In the genomic region with DNA sequence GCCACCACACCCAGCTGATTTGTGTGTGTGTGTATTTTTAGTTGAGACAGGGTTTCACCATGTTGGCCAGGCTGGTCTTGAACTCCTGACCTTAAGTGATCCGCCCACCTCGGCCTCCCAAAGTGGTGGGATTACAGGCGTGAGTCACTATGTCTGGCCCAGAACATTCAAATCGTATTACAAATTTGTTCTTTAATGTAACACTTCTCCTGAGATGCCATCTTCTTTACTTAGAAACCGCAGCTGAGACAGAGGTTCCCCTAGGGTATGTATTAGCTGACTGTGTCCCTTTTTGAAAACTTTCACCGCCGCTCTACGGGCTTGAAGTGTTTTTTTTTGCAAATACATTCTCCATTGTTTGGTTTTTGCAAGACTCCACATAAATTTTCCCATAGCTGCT, we compare ENCODE assay signal across 1 cellular context.
TF ChIP-seq lines count a peak whose summit lies in the region.

No MANE protein-coding gene starts in this region.

TF ChIP-seq in IMR-90, 13 proteins besides CTCF, POLR2A, EP300 and RAD21:
- TF ChIP-seq RFX5 (IDR thresholded peaks at IDR 0.05; ENCODE audit: low read depth, low read length) (no peak), NFE2L2 (IDR thresholded peaks at IDR 0.05; ENCODE audit: low read depth, low read length) (no peak), MXI1 (IDR thresholded peaks at IDR 0.05; ENCODE audit: borderline replicate concordance, low read depth, low read length) (no peak), SMC3 (IDR thresholded peaks at IDR 0.05; ENCODE audit: low read depth, low read length) (no peak), BHLHE40 (IDR thresholded peaks at IDR 0.05; ENCODE audit: low read depth, low read length) (no peak), MAZ (IDR thresholded peaks at IDR 0.05; ENCODE audit: borderline replicate concordance, low read depth, low read length) (no peak), CHD1 (IDR thresholded peaks at IDR 0.05; ENCODE audit: low read depth, low read length) (no peak), RCOR1 (IDR thresholded peaks at IDR 0.05; ENCODE audit: insufficient replicate concordance, low read length) (no peak), FOS (IDR thresholded peaks at IDR 0.05; ENCODE audit: low read depth, low read length) (no peak)
- TF ChIP-seq, protein P1, sequence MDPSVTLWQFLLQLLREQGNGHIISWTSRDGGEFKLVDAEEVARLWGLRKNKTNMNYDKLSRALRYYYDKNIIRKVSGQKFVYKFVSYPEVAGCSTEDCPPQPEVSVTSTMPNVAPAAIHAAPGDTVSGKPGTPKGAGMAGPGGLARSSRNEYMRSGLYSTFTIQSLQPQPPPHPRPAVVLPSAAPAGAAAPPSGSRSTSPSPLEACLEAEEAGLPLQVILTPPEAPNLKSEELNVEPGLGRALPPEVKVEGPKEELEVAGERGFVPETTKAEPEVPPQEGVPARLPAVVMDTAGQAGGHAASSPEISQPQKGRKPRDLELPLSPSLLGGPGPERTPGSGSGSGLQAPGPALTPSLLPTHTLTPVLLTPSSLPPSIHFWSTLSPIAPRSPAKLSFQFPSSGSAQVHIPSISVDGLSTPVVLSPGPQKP (IDR thresholded peaks at IDR 0.05; ENCODE audit: borderline replicate concordance, low read depth, low read length), result no peak
